8 cellular contexts compared by ENCODE assay signal in genomic region chr10:119306514-119306951, GRCh38.
DNase-seq lines count a peak whose midpoint lies in the region; ATAC-seq and TF ChIP-seq lines count a peak whose summit lies in the region.

No MANE protein-coding gene starts in this region.

- peaks cover 14% of the 10 kb centered on the region for H3F3A ChIP-seq in Loucy (ENCODE audit: low read depth)

- peaks cover 46% of the 10 kb centered on the region; the same call in 1 of the 2 replicates for H3K79me2 ChIP-seq in Loucy (ENCODE audit: insufficient read depth, low read length)

- DNase-seq in GM10266 (ENCODE audit: extremely low spot score) (peak; percentile 80), fibroblast of the aortic adventitia (ENCODE audit: low read depth) (no peak), nephron progenitor cell (no peak), COLO829 (ENCODE audit: low spot score) (no peak)
- peak; percentile 35 to 55 for DNase-seq in activated CD8-positive, alpha-beta memory T cell treated with anti-CD3 and anti-CD28 coated beads for 4 hours (ENCODE audit: low read depth in 2 of 2)
- DNase-seq in stimulated activated CD4-positive, alpha-beta T cell treated with anti-CD3 and anti-CD28 coated beads, Interleukin-4, amount 100 ng/mL, for 4 hours = peak; percentile 51 to 75

- H3K9me3 ChIP-seq in Loucy (ENCODE audit: insufficient read depth, low read depth, low read length) = no peaks in the 10 kb centered on the region

- no peaks in the 10 kb centered on the region for H3K9me2 ChIP-seq in Loucy (replicated peaks; ENCODE audit: low read depth, low read length)

- no peak overlapping the region for H2AFZ ChIP-seq in Loucy (ENCODE audit: low read length)

- no peak overlapping the region for H3K4me3 Mint-ChIP-seq in nephron progenitor cell

- TF ChIP-seq CTCF in GM10266 (IDR thresholded peaks at IDR 0.05; ENCODE audit: control insufficient read depth, insufficient read depth, low read depth, missing control alignments) = peak; percentile 76
- peak; percentile 83 for TF ChIP-seq CTCF in Loucy (conservative IDR thresholded peaks at IDR 0.05; ENCODE audit: low read length)
- TF ChIP-seq CTCF in fibroblast of the aortic adventitia (IDR thresholded peaks at IDR 0.05; ENCODE audit: insufficient read depth, low read length) = peak; percentile 18
- TF ChIP-seq CTCF in nephron progenitor cell (IDR thresholded peaks at IDR 0.05) = no peak

- H3K4me2 ChIP-seq in Loucy (ENCODE audit: low read depth, low read length, poor library complexity, severe bottlenecking) = peak overlapping the region; percentile 88

- ATAC-seq in GM21723 (IDR thresholded peaks at IDR 0.05; ENCODE audit: unreplicated experiment) = peak; percentile 83

- no peaks in the 10 kb centered on the region for H3K9me3 Mint-ChIP-seq in nephron progenitor cell

- H3K4me3 ChIP-seq in Loucy (ENCODE audit: low read length, poor library complexity, severe bottlenecking) (peak overlapping the region; percentile 73), fibroblast of the aortic adventitia (ENCODE audit: low read depth, low read length) (no peak overlapping the region)

- peaks cover 28% of the 10 kb centered on the region for H4K20me1 ChIP-seq in Loucy (ENCODE audit: insufficient read depth, low read length, poor library complexity, severe bottlenecking)

- no peaks in the 10 kb centered on the region for H3K27me3 ChIP-seq in Loucy (ENCODE audit: insufficient read depth, low read length, poor library complexity, severe bottlenecking)

- H3K4me1 Mint-ChIP-seq in nephron progenitor cell = peaks cover 86% of the 10 kb centered on the region

- peak overlapping the region; percentile 72 for H3K9ac ChIP-seq in Loucy (ENCODE audit: low read depth, low read length, poor library complexity, severe bottlenecking)

- H3K27me3 Mint-ChIP-seq in nephron progenitor cell (ENCODE audit: low read depth, poor library complexity) = peaks cover 6% of the 10 kb centered on the region

- peaks cover 62% of the 10 kb centered on the region for H3K4me1 ChIP-seq in Loucy (ENCODE audit: insufficient read depth, low read length, poor library complexity, severe bottlenecking)

- no peaks in the 10 kb centered on the region for H3K36me3 ChIP-seq in Loucy (ENCODE audit: insufficient read depth, low read length)

- H3K27ac Mint-ChIP-seq in nephron progenitor cell = no peak overlapping the region

- no peaks in the 10 kb centered on the region for H3K36me3 Mint-ChIP-seq in nephron progenitor cell (ENCODE audit: low read depth)

Comparison
In these comparisons a context has a peak if more than half of its experiments do, and no peak if none do; other contexts are left out.
1. DNase-seq: peak in GM10266 (single experiment), activated CD8-positive, alpha-beta memory T cell treated with anti-CD3 and anti-CD28 coated beads for 4 hours (2 of 2) and stimulated activated CD4-positive, alpha-beta T cell treated with anti-CD3 and anti-CD28 coated beads, Interleukin-4, amount 100 ng/mL, for 4 hours (2 of 2); none in fibroblast of the aortic adventitia (single experiment), nephron progenitor cell (single experiment) and COLO829 (single experiment).